8 cellular contexts compared by ENCODE assay signal in the genomic region with DNA sequence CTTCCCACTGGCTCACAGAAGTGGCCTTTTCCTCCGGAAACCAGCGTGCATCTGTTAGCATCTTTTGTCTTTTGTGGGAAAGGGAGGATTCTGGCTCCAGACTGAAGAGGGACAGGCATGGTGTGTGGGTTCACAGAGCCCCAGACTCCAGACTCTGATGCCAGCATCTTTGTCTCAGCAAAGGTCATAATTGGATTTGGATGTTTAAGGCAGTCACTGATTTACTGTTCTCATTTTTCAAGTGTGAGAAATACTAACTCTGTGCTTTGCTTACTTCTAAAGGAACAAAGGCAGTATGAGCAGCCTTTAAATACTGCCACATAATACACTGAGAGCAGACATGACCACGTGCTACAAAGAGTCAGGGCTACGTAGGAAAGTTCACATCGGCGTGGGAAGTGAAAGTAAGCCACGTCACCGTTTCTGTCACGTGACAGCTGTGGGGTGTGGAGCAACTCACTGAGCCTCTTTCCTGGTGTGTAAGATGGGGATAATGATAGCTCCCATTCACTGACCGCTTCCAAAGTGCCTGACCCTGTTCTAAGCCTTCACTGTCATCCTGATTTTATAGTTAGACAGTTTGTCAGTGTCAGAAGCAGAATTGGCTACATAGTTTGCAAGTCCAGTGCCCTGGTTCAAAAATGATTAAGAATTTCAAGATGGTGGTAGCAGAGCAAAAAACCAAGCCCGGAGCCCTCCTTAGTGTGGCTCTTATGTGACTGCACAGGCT.
DNase-seq lines count a peak whose midpoint lies in the region; ATAC-seq and TF ChIP-seq lines count a peak whose summit lies in the region.

No MANE protein-coding gene starts in this region.

- H3K9ac ChIP-seq in Loucy (ENCODE audit: low read depth, low read length, poor library complexity, severe bottlenecking): peak overlapping the region; percentile 74

- no peaks in the 10 kb centered on the region for H3K27me3 Mint-ChIP-seq in memory B cell

- H3K4me1 ChIP-seq in Loucy (ENCODE audit: insufficient read depth, low read length, poor library complexity, severe bottlenecking): peaks cover 61% of the 10 kb centered on the region

- no peaks in the 10 kb centered on the region for H4K20me1 ChIP-seq in Loucy (ENCODE audit: insufficient read depth, low read length, poor library complexity, severe bottlenecking)

- peak overlapping the region; percentile 97 for H3K27ac Mint-ChIP-seq in memory B cell

- peak overlapping the region; percentile 77 for H3K4me2 ChIP-seq in Loucy (ENCODE audit: low read depth, low read length, poor library complexity, severe bottlenecking)

- peak; percentile 51 for ATAC-seq in GM21381 (IDR thresholded peaks at IDR 0.05; ENCODE audit: unreplicated experiment)
- ATAC-seq in memory B cell (ENCODE audit: low read depth): peak; percentile 78

- no peaks in the 10 kb centered on the region for H3K36me3 Mint-ChIP-seq in memory B cell

- H3K27me3 ChIP-seq in Loucy (ENCODE audit: insufficient read depth, low read length, poor library complexity, severe bottlenecking) (no peaks in the 10 kb centered on the region), WERI-Rb-1 (ENCODE audit: insufficient read depth, low read depth, severe bottlenecking) (no peaks in the 10 kb centered on the region)

- H2AFZ ChIP-seq in Loucy (ENCODE audit: low read length): no peak overlapping the region; the same call in 1 of the 2 replicates

- no peaks in the 10 kb centered on the region for H3F3A ChIP-seq in Loucy (ENCODE audit: low read depth)

- no peaks in the 10 kb centered on the region for H3K9me2 ChIP-seq in Loucy (replicated peaks; ENCODE audit: low read depth, low read length)

- peaks cover 74% of the 10 kb centered on the region for H3K79me2 ChIP-seq in Loucy (ENCODE audit: insufficient read depth, low read length)

- H3K4me1 Mint-ChIP-seq in memory B cell: peaks cover 25% of the 10 kb centered on the region

- H3K27ac ChIP-seq in cingulate gyrus (ENCODE audit: low read depth, low read length) (peak overlapping the region; percentile 42), WERI-Rb-1 (no peak overlapping the region)

- H3K36me3 ChIP-seq in Loucy (ENCODE audit: insufficient read depth, low read length) (no peaks in the 10 kb centered on the region), WERI-Rb-1 (no peaks in the 10 kb centered on the region)

- H3K9me3 Mint-ChIP-seq in memory B cell: no peaks in the 10 kb centered on the region

- DNase-seq in CD1c-positive myeloid dendritic cell (ENCODE audit: extremely low spot score): peak; percentile 94
- DNase-seq in activated CD4-positive, alpha-beta T cell treated with anti-CD3 and anti-CD28 coated beads for 48 hours: peak; percentile 89
- DNase-seq in memory B cell (ENCODE audit: low spot score in 2 of 2): peak; percentile 74 to 84
- DNase-seq in stimulated activated CD8-positive, alpha-beta memory T cell treated with anti-CD3 and anti-CD28 coated beads, Interleukin-15, amount 100 ng/mL, for 4 hours (ENCODE audit: low read depth in 2 of 2): peak; percentile 72 to 75
- DNase-seq in WERI-Rb-1: no peak

- TF ChIP-seq CTCF in Loucy (conservative IDR thresholded peaks at IDR 0.05; ENCODE audit: low read length) (no peak), WERI-Rb-1 (IDR thresholded peaks at IDR 0.05; ENCODE audit: low read depth, low read length) (no peak)

- peak overlapping the region; percentile 66 for H3K4me3 ChIP-seq in Loucy (ENCODE audit: low read length, poor library complexity, severe bottlenecking)
- H3K4me3 ChIP-seq in WERI-Rb-1 (ENCODE audit: low read depth, low read length): no peak overlapping the region

- H3K9me3 ChIP-seq in Loucy (ENCODE audit: insufficient read depth, low read depth, low read length) (no peaks in the 10 kb centered on the region), WERI-Rb-1 (ENCODE audit: severe bottlenecking) (no peaks in the 10 kb centered on the region)

- H3K4me3 Mint-ChIP-seq in memory B cell: peak overlapping the region; percentile 82
